Comparison of ENCODE assay signal across 9 cellular contexts in genomic region chr6:83861077-83861476, GRCh38. TPM values are rescaled to one million over a fixed set of nuclear protein-coding genes. Genes with fewer than 3 reads are reported as not detected.
A peak's percentile ranks its signal among the peaks of the same experiment; 100 is the strongest.
DNase-seq lines count a peak whose midpoint lies in the region; ATAC-seq and TF ChIP-seq lines count a peak whose summit lies in the region.
"Had no signal": no experiment of that assay in that cellular context is flagged by ENCODE, and none has a peak within 500 bp of the region (broad histone marks: within the 10 kb centered on the region; RNA-seq: fewer than 3 reads in every experiment).

No MANE protein-coding gene starts in this region.

- no peak overlapping the region for H3K9ac ChIP-seq in mammary epithelial cell (ENCODE audit: insufficient read depth, low read length)

- DNase-seq in activated CD4-positive, alpha-beta T cell treated with anti-CD3 and anti-CD28 coated beads for 36 hours, result no peak
- no peak for DNase-seq in activated CD4-positive, alpha-beta T cell treated with anti-CD3 and anti-CD28 coated beads for 4 hours
- DNase-seq in MV-4-11 (lab: John Stamatoyannopoulos, UW) (peak; percentile 40), mammary epithelial cell (no peak), psoas muscle (no peak), NCI-H1436 treated with DMSO at 0.1 percent for 48 hours (lab: John Stamatoyannopoulos, UW) (no peak)
- DNase-seq in stimulated activated CD4-positive, alpha-beta T cell treated with anti-CD3 and anti-CD28 coated beads, Interleukin-4, amount 100 ng/mL, for 24 hours, result no peak
- no peak for DNase-seq in stimulated activated CD4-positive, alpha-beta T cell treated with anti-CD3 and anti-CD28 coated beads, Interleukin-15, amount 100 ng/mL, for 24 hours
- DNase-seq: left colon had no signal

- in situ Hi-C loops in mammary epithelial cell (cut with MboI; ENCODE audit: low sequenced_read_pairs in 2 of 2), result loop anchor here in 1 of 2 donors (10.0 kb wide), 1 partner anchor 364 kb away; the partner anchor contains the start of gene CEP162

- H2AFZ ChIP-seq in mammary epithelial cell (ENCODE audit: low read depth, low read length), result no peak overlapping the region

- peak overlapping the region; percentile 80 for H3K4me2 ChIP-seq in mammary epithelial cell (ENCODE audit: insufficient read depth, low read depth, low read length)

- H4K20me1 ChIP-seq in mammary epithelial cell (ENCODE audit: insufficient read depth, low read length), result no peaks in the 10 kb centered on the region

- H3K27me3 Mint-ChIP-seq in activated CD4-positive, alpha-beta T cell treated with anti-CD3 and anti-CD28 coated beads for 36 hours, result no peaks in the 10 kb centered on the region

- no peaks in the 10 kb centered on the region for H3K9me3 Mint-ChIP-seq in activated CD4-positive, alpha-beta T cell treated with anti-CD3 and anti-CD28 coated beads for 36 hours (ENCODE audit: low read depth)

- TSS peak; percentile 35 for BruUV-seq in mammary epithelial cell (replicated peaks; lab: Mats Ljungman, UMichigan)

- H3K27me3 ChIP-seq in mammary epithelial cell (ENCODE audit: insufficient read depth, low read length) (no peaks in the 10 kb centered on the region), psoas muscle (ENCODE audit: insufficient read depth in 3 of 3, low read length in 2 of 3) (no peaks in the 10 kb centered on the region)

- dilution Hi-C loops in mammary epithelial cell (cut with HindIII; ENCODE audit: low sequenced_read_pairs), result no loop called here

- H3K36me3 Mint-ChIP-seq in activated CD4-positive, alpha-beta T cell treated with anti-CD3 and anti-CD28 coated beads for 36 hours (ENCODE audit: low read depth), result peaks cover 19% of the 10 kb centered on the region

- WGBS in mammary epithelial cell (ENCODE audit: low coverage, missing lambda C conversion rate), result 62% methylated on average over 3 of the region's 3 CpGs
- WGBS in psoas muscle, 3 donors, result 75 to 77% (median 75%) methylated on average over 3 of the region's 3 CpGs

- no peaks in the 10 kb centered on the region for H3K36me3 ChIP-seq in mammary epithelial cell (ENCODE audit: insufficient read depth, low read length)
- peaks cover 0 to 22% of the 10 kb centered on the region in 2 donors for H3K36me3 ChIP-seq in psoas muscle (ENCODE audit: insufficient read depth in 1 of 2, low read depth in 1 of 2)

- peaks cover 27% of the 10 kb centered on the region for H3K4me1 Mint-ChIP-seq in activated CD4-positive, alpha-beta T cell treated with anti-CD3 and anti-CD28 coated beads for 36 hours

- peaks cover 48% of the 10 kb centered on the region for H3K79me2 ChIP-seq in mammary epithelial cell (ENCODE audit: insufficient read depth, low read length)

- CTCF ChIA-PET in activated CD4-positive, alpha-beta T cell treated with anti-CD3 and anti-CD28 coated beads for 36 hours (lab: Charles Lee), result interaction anchor here (1.3 to 2.1 kb wide), 2 partner anchors 9 to 11 kb away, joined by 3 to 9 read pairs; no protein-coding TSS in a partner anchor
- CTCF ChIA-PET in mammary epithelial cell (lab: Charles Lee; ENCODE audit: low non-redundant PET), result no interaction called here

- H3K4me1 ChIP-seq in mammary epithelial cell (ENCODE audit: insufficient read depth, low read length) (peaks cover 8% of the 10 kb centered on the region), psoas muscle (peaks cover 19% of the 10 kb centered on the region)

- H3K4me3 ChIP-seq in mammary epithelial cell (replicated peaks in 1 of 3; ENCODE audit: insufficient read depth in 1 of 3, low read depth in 2 of 3, low read length in 3 of 3), result no peak overlapping the region
- H3K4me3 ChIP-seq in psoas muscle, result peak overlapping the region; percentile 93

- peak overlapping the region; percentile 92 for H3K27ac Mint-ChIP-seq in activated CD4-positive, alpha-beta T cell treated with anti-CD3 and anti-CD28 coated beads for 36 hours

- H3K9me3 ChIP-seq in mammary epithelial cell (replicated peaks; ENCODE audit: insufficient read depth, low read length), result no peaks in the 10 kb centered on the region
- no peaks in the 10 kb centered on the region for H3K9me3 ChIP-seq in psoas muscle

- intact Hi-C loops in activated CD4-positive, alpha-beta T cell treated with anti-CD3 and anti-CD28 coated beads for 36 hours (cut with DNase I, micrococcal nuclease), result loop anchor here in 1 of 2 experiments (5.0 kb wide), 1 partner anchor 794 kb away; the partner anchor contains the start of genes DOP1A and UBE3D
- intact Hi-C loops in mammary epithelial cell (cut with micrococcal nuclease), result no loop called here
- intact Hi-C loops in psoas muscle (cut with DNase I), result loop anchor here in 1 of 2 donors (5.0 to 10.0 kb wide), 2 partner anchors 361 to 796 kb away; partner anchors contain the start of genes DOP1A and UBE3D

- TF ChIP-seq CTCF in mammary epithelial cell (conservative IDR thresholded peaks at IDR 0.05 in 1 of 2, IDR thresholded peaks at IDR 0.05 in 1 of 2; ENCODE audit: extremely low read depth in 1 of 2, insufficient read depth in 1 of 2, low read depth in 1 of 2, low read length in 2 of 2) (no peak), psoas muscle (IDR thresholded peaks at IDR 0.05) (no peak)

- peak overlapping the region; percentile 97 for H3K4me3 Mint-ChIP-seq in activated CD4-positive, alpha-beta T cell treated with anti-CD3 and anti-CD28 coated beads for 36 hours

- H3K27ac ChIP-seq in mammary epithelial cell (ENCODE audit: insufficient read depth, low read depth, low read length) (no peak overlapping the region), psoas muscle (no peak overlapping the region)

- POLR2A ChIA-PET in activated CD4-positive, alpha-beta T cell treated with anti-CD3 and anti-CD28 coated beads for 36 hours (lab: Charles Lee), result no interaction called here

- no peak for ATAC-seq in activated CD4-positive, alpha-beta T cell treated with anti-CD3 and anti-CD28 coated beads for 36 hours
- ATAC-seq in psoas muscle, result no peak
- ATAC-seq: left colon had no signal

RNA-seq across cellular contexts. Expression of gene CYB5R4, which starts 1.6 kb away (rescaled TPM):
- 10 to 100 TPM; 21.9 to 28.2 TPM for total RNA-seq in activated CD4-positive, alpha-beta T cell treated with anti-CD3 and anti-CD28 coated beads for 36 hours
- total RNA-seq in mammary epithelial cell, result 10 to 100 TPM in 1 of 2 donors, 1 to 10 TPM in 1; 8.7 to 21.6 TPM
- polyA plus RNA-seq in mammary epithelial cell, result 6.1 TPM
- 3.8 TPM for polyA minus RNA-seq in mammary epithelial cell
- 10 to 100 TPM in 3 of 4 donors, 1 to 10 TPM in 1; 9.3 to 15.1 (median 13.2) TPM for total RNA-seq in psoas muscle
- polyA plus RNA-seq in psoas muscle, result 10 to 100 TPM in 2 of 3 donors, 1 to 10 TPM in 1; 6.1 to 20.3 (median 11.7) TPM

RNA-seq across cellular contexts. Expression of gene RIPPLY2, which starts 7.9 kb away (rescaled TPM):
- total RNA-seq in activated CD4-positive, alpha-beta T cell treated with anti-CD3 and anti-CD28 coated beads for 36 hours, result not detected
- total RNA-seq in mammary epithelial cell (not detected), psoas muscle (not detected)
- polyA plus RNA-seq in mammary epithelial cell (0.16 TPM), psoas muscle (under 1 TPM in 1 of 3 donors, not detected in 2; 0.59 TPM)
- not detected for polyA minus RNA-seq in mammary epithelial cell
